ENCODE assay signal across 2 cellular contexts in the genomic region with DNA sequence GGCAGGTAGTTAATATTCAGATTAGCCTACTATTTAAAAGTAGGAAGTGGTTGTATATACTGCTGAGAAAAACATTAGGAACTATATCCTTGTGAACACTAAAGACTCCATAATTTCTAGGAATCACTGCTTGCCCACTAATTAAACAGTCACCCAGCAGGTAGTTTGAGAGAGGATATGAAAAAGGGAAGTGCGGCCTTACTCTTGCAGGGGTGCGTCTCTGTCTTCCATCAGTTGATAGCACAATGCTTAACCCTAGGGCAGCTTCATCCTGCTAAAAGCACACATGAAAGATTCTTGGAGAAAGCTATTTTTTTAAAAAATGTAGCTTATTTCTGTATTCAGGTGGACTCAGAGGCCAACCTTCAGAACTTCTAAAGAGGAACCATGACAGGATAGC.
TF ChIP-seq lines count a peak whose summit lies in the region.

No MANE protein-coding gene starts in this region.

TF ChIP-seq in IMR-90, 13 proteins besides CTCF, POLR2A, EP300 and RAD21 (continued from another document):
- TF ChIP-seq RFX5 (IDR thresholded peaks at IDR 0.05; ENCODE audit: low read depth, low read length) (no peak), MAFK (IDR thresholded peaks at IDR 0.05; ENCODE audit: low read depth, low read length) (no peak), RCOR1 (IDR thresholded peaks at IDR 0.05; ENCODE audit: insufficient replicate concordance, low read length) (no peak), CHD1 (IDR thresholded peaks at IDR 0.05; ENCODE audit: low read depth, low read length) (no peak), MXI1 (IDR thresholded peaks at IDR 0.05; ENCODE audit: borderline replicate concordance, low read depth, low read length) (no peak), NFE2L2 (IDR thresholded peaks at IDR 0.05; ENCODE audit: low read depth, low read length) (no peak), MAZ (IDR thresholded peaks at IDR 0.05; ENCODE audit: borderline replicate concordance, low read depth, low read length) (no peak)
- TF ChIP-seq, protein P1, sequence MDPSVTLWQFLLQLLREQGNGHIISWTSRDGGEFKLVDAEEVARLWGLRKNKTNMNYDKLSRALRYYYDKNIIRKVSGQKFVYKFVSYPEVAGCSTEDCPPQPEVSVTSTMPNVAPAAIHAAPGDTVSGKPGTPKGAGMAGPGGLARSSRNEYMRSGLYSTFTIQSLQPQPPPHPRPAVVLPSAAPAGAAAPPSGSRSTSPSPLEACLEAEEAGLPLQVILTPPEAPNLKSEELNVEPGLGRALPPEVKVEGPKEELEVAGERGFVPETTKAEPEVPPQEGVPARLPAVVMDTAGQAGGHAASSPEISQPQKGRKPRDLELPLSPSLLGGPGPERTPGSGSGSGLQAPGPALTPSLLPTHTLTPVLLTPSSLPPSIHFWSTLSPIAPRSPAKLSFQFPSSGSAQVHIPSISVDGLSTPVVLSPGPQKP (IDR thresholded peaks at IDR 0.05; ENCODE audit: borderline replicate concordance, low read depth, low read length): no peak

TF ChIP-seq in GM23338, 12 proteins besides CTCF, POLR2A, EP300 and RAD21 (continued from another document):
- TF ChIP-seq, protein P2, sequence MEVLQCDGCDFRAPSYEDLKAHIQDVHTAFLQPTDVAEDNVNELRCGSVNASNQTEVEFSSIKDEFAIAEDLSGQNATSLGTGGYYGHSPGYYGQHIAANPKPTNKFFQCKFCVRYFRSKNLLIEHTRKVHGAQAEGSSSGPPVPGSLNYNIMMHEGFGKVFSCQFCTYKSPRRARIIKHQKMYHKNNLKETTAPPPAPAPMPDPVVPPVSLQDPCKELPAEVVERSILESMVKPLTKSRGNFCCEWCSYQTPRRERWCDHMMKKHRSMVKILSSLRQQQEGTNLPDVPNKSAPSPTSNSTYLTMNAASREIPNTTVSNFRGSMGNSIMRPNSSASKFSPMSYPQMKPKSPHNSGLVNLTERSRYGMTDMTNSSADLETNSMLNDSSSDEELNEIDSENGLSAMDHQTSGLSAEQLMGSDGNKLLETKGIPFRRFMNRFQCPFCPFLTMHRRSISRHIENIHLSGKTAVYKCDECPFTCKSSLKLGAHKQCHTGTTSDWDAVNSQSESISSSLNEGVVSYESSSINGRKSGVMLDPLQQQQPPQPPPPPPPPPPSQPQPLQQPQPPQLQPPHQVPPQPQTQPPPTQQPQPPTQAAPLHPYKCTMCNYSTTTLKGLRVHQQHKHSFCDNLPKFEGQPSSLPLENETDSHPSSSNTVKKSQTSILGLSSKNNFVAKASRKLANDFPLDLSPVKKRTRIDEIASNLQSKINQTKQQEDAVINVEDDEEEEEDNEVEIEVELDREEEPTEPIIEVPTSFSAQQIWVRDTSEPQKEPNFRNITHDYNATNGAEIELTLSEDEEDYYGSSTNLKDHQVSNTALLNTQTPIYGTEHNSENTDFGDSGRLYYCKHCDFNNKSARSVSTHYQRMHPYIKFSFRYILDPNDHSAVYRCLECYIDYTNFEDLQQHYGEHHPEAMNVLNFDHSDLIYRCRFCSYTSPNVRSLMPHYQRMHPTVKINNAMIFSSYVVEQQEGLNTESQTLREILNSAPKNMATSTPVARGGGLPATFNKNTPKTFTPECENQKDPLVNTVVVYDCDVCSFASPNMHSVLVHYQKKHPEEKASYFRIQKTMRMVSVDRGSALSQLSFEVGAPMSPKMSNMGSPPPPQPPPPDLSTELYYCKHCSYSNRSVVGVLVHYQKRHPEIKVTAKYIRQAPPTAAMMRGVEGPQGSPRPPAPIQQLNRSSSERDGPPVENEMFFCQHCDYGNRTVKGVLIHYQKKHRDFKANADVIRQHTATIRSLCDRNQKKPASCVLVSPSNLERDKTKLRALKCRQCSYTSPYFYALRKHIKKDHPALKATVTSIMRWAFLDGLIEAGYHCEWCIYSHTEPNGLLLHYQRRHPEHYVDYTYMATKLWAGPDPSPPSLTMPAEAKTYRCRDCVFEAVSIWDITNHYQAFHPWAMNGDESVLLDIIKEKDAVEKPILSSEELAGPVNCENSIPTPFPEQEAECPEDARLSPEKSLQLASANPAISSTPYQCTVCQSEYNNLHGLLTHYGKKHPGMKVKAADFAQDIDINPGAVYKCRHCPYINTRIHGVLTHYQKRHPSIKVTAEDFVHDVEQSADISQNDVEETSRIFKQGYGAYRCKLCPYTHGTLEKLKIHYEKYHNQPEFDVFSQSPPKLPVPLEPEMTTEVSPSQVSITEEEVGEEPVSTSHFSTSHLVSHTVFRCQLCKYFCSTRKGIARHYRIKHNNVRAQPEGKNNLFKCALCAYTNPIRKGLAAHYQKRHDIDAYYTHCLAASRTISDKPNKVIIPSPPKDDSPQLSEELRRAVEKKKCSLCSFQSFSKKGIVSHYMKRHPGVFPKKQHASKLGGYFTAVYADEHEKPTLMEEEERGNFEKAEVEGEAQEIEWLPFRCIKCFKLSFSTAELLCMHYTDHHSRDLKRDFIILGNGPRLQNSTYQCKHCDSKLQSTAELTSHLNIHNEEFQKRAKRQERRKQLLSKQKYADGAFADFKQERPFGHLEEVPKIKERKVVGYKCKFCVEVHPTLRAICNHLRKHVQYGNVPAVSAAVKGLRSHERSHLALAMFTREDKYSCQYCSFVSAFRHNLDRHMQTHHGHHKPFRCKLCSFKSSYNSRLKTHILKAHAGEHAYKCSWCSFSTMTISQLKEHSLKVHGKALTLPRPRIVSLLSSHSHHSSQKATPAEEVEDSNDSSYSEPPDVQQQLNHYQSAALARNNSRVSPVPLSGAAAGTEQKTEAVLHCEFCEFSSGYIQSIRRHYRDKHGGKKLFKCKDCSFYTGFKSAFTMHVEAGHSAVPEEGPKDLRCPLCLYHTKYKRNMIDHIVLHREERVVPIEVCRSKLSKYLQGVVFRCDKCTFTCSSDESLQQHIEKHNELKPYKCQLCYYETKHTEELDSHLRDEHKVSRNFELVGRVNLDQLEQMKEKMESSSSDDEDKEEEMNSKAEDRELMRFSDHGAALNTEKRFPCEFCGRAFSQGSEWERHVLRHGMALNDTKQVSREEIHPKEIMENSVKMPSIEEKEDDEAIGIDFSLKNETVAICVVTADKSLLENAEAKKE (CRISPR knock-in tag; IDR thresholded peaks at IDR 0.05): no peak
- TF ChIP-seq JUNB (IDR thresholded peaks at IDR 0.05; ENCODE audit: unreplicated experiment): no peak
- TF ChIP-seq NANOG (IDR thresholded peaks at IDR 0.05; ENCODE audit: borderline replicate concordance): no peak
- TF ChIP-seq EZH2 (IDR thresholded peaks at IDR 0.05; ENCODE audit: low read depth, unreplicated experiment): no peak
- TF ChIP-seq EZH2phosphoT487 (IDR thresholded peaks at IDR 0.05; ENCODE audit: unreplicated experiment): no peak
- TF ChIP-seq ZNF331 (CRISPR knock-in tag; IDR thresholded peaks at IDR 0.05; ENCODE audit: low read depth): no peak
